ENCODE assay signal across 21 cellular contexts in genomic region chr5:34772691-34773090, GRCh38.
DNase-seq lines count a peak whose midpoint lies in the region; ATAC-seq, FAIRE-seq and TF ChIP-seq lines count a peak whose summit lies in the region.
"Had no signal": no experiment of that assay in that cellular context is flagged by ENCODE, and none has a peak within 500 bp of the region (broad histone marks: within the 10 kb centered on the region; RNA-seq: fewer than 3 reads in every experiment).

No MANE protein-coding gene starts in this region.

- no peaks in the 10 kb centered on the region for H3K27me3 Mint-ChIP-seq in mesothelial cell of epicardium (ENCODE audit: low read depth)
- H3K27me3 Mint-ChIP-seq in stimulated activated naive CD8-positive, alpha-beta T cell treated with anti-CD3 and anti-CD28 coated beads, Interleukin-15, amount 100 ng/mL, for 72 hours, result peaks cover 24% of the 10 kb centered on the region

- no peak for TF ChIP-seq CTCF in hepatocyte (IDR thresholded peaks at IDR 0.05; ENCODE audit: poor library complexity)
- no peak for TF ChIP-seq CTCF in mesothelial cell of epicardium (IDR thresholded peaks at IDR 0.05; ENCODE audit: unreplicated experiment)
- no peak for TF ChIP-seq CTCF in spleen (IDR thresholded peaks at IDR 0.05 in 8 of 11, conservative IDR thresholded peaks at IDR 0.05 in 3 of 11)

- intact Hi-C loops in spleen (cut with DNase I; ENCODE audit: low total_unique reads), result no loop called here

- H3K79me2 ChIP-seq in hepatocyte, result no peaks in the 10 kb centered on the region

- H3K4me3 ChIP-seq in hepatocyte, result no peak overlapping the region
- no peak overlapping the region for H3K4me3 ChIP-seq in spleen
- H3K4me3 ChIP-seq: GM23248, HAP-1 had no signal

- WGBS in hepatocyte (ENCODE audit: low lambda C conversion rate, missing lambda C conversion rate), result 65% methylated on average over 3 of the region's 3 CpGs
- WGBS in spleen, 5 donors, result 66 to 79% (median 71%) methylated on average over 3 of the region's 3 CpGs

- ATAC-seq in stimulated activated naive CD8-positive, alpha-beta T cell treated with anti-CD3 and anti-CD28 coated beads, Interleukin-15, amount 100 ng/mL, for 72 hours, result no peak

- FAIRE-seq in HTR-8/SVneo (lab: Jason Lieb, UNC), result peak; percentile 31
- FAIRE-seq: A204.1, G401.6, GM12891, GM19239 had no signal

- no peaks in the 10 kb centered on the region for H4K20me1 ChIP-seq in hepatocyte (ENCODE audit: insufficient read depth, poor library complexity, severe bottlenecking)

- peaks cover 4% of the 10 kb centered on the region for H3K36me3 ChIP-seq in hepatocyte (replicated peaks; ENCODE audit: insufficient read depth, low read depth)
- no peaks in the 10 kb centered on the region for H3K36me3 ChIP-seq in spleen
- H3K36me3 ChIP-seq: BE2C, HAP-1 had no signal

- peaks cover 16% of the 10 kb centered on the region for H3K9me3 Mint-ChIP-seq in mesothelial cell of epicardium
- H3K9me3 Mint-ChIP-seq in stimulated activated naive CD8-positive, alpha-beta T cell treated with anti-CD3 and anti-CD28 coated beads, Interleukin-15, amount 100 ng/mL, for 72 hours, result peaks cover 8 to 16% of the 10 kb centered on the region in 2 donors

- no peak overlapping the region for H2AFZ ChIP-seq in hepatocyte
- H2AFZ ChIP-seq: GM23248 had no signal

- TF ChIP-seq POLR2A in spleen (IDR thresholded peaks at IDR 0.05), result no peak

- H3K27ac Mint-ChIP-seq in mesothelial cell of epicardium, result peak overlapping the region; percentile 57
- no peak overlapping the region for H3K27ac Mint-ChIP-seq in stimulated activated naive CD8-positive, alpha-beta T cell treated with anti-CD3 and anti-CD28 coated beads, Interleukin-15, amount 100 ng/mL, for 72 hours
- H3K27ac Mint-ChIP-seq: CD4-positive, CD25-positive, alpha-beta regulatory T cell; CD8-positive, alpha-beta memory T cell had no signal

- no peak for DNase-seq in HTR-8/SVneo (ENCODE audit: insufficient read length, low spot score)
- DNase-seq in hepatocyte (ENCODE audit: low spot score), result no peak
- no peak for DNase-seq in mesothelial cell of epicardium (ENCODE audit: low spot score in 2 of 2, unreplicated experiment in 2 of 2)
- no peak for DNase-seq in spleen
- no peak for DNase-seq in stimulated activated naive CD8-positive, alpha-beta T cell treated with anti-CD3 and anti-CD28 coated beads, Interleukin-15, amount 100 ng/mL, for 72 hours
- no peak for DNase-seq in cerebellum (ENCODE audit: low spot score)
- no peak for DNase-seq in NCI-H2227 (lab: John Stamatoyannopoulos, UW; ENCODE audit: unreplicated experiment)
- DNase-seq: ACHN; BE2C; C1 segment of cervical spinal cord; CD4-positive, CD25-positive, alpha-beta regulatory T cell; CD8-positive, alpha-beta memory T cell; COR-L47; DMS 273 treated with DMSO at 0.1 percent for 48 hours; GM23248 had no signal

- H3K27me3 ChIP-seq in hepatocyte, result no peaks in the 10 kb centered on the region
- no peaks in the 10 kb centered on the region for H3K27me3 ChIP-seq in spleen (replicated peaks in 1 of 7)
- H3K27me3 ChIP-seq: BE2C had no signal

- H3K4me1 Mint-ChIP-seq in mesothelial cell of epicardium, result peaks cover 4% of the 10 kb centered on the region
- H3K4me1 Mint-ChIP-seq in stimulated activated naive CD8-positive, alpha-beta T cell treated with anti-CD3 and anti-CD28 coated beads, Interleukin-15, amount 100 ng/mL, for 72 hours, result no peaks in the 10 kb centered on the region
- H3K4me1 Mint-ChIP-seq: CD4-positive, CD25-positive, alpha-beta regulatory T cell; CD8-positive, alpha-beta memory T cell had no signal

- no peak overlapping the region for H3K4me3 Mint-ChIP-seq in mesothelial cell of epicardium
- H3K4me3 Mint-ChIP-seq in stimulated activated naive CD8-positive, alpha-beta T cell treated with anti-CD3 and anti-CD28 coated beads, Interleukin-15, amount 100 ng/mL, for 72 hours, result no peak overlapping the region
- H3K4me3 Mint-ChIP-seq: CD4-positive, CD25-positive, alpha-beta regulatory T cell; CD8-positive, alpha-beta memory T cell had no signal

- no peaks in the 10 kb centered on the region for H3K9me3 ChIP-seq in hepatocyte (ENCODE audit: low read depth)
- peaks cover 0 to 16% (median 3%) of the 10 kb centered on the region in 8 donors for H3K9me3 ChIP-seq in spleen
- H3K9me3 ChIP-seq: BE2C, HAP-1 had no signal

- H3K9me2 ChIP-seq in hepatocyte (replicated peaks; ENCODE audit: insufficient read depth), result no peaks in the 10 kb centered on the region

- H3K36me3 Mint-ChIP-seq in mesothelial cell of epicardium, result peaks cover 30% of the 10 kb centered on the region
- H3K36me3 Mint-ChIP-seq: CD4-positive, CD25-positive, alpha-beta regulatory T cell had no signal

- H3K4me1 ChIP-seq in hepatocyte (ENCODE audit: insufficient read depth), result peaks cover 9% of the 10 kb centered on the region
- peaks cover 0 to 41% (median 21%) of the 10 kb centered on the region in 6 donors for H3K4me1 ChIP-seq in spleen
- H3K4me1 ChIP-seq: BE2C had no signal

- peak overlapping the region; percentile 43 for H3K27ac ChIP-seq in hepatocyte
- H3K27ac ChIP-seq in spleen, result peak overlapping the region in 5 of 8 donors; percentile 20 to 44 (median 35)
- H3K27ac ChIP-seq: GM23248, HL-60 had no signal

- no peak overlapping the region for H3K4me2 ChIP-seq in hepatocyte
